In the genomic region with DNA sequence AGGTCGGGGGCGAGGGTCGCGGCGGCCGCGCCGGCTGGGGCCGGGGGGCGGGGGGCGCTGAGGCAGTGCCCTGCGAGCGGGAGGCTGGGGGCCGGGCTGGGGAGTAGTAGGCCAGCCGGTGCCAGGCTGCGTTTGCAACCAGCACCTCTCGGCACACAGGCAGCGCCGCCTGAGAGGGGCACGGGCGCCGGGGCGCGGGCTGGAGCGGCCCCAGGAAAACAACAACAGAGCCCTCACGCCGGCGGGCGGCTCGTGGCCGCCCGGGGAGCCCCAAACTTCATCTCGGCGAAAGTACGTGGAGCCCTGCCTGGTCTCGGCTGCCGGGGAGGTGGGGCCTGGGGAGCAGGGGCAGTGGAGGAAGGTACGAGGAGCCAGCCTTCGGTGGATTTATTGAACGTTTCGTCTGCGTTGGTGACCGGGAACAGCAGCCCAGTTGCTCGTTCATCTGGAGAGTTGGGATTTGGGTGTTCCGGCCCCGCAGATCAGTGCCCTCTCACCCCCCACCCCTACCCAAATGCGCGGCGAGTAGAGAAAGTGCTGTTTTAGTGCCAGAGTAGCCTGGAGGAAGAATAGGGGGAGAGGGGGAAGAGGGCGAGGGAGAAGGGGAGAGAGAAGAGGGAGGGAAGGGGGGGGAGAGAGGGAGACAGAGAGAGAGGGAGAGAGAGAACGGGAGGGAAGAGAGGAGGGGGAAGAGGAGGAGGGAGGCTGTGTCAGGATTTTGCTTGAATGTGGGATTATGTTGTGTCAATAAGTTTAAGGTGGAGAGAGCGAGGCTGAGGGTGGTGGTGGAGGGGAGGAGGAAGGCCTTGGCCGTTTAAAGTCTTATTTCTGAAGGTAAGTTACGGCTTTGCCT, we compare ENCODE assay signal across 8 cellular contexts. TPM values are rescaled to one million over a fixed set of nuclear protein-coding genes. Genes with fewer than 3 reads are reported as not detected.
DNase-seq lines count a peak whose midpoint lies in the region; ATAC-seq, FAIRE-seq and TF ChIP-seq lines count a peak whose summit lies in the region.

No MANE protein-coding gene starts in this region.

- no peaks in the 10 kb centered on the region for H3K27me3 Mint-ChIP-seq in activated CD8-positive, alpha-beta T cell treated with anti-CD3 and anti-CD28 coated beads for 36 hours
- H3K27me3 Mint-ChIP-seq in effector memory CD8-positive, alpha-beta T cell: no peaks in the 10 kb centered on the region

- CTCF ChIA-PET in A549 (lab: Yijun Ruan, JAX): no interaction called here
- CTCF ChIA-PET in activated CD8-positive, alpha-beta T cell treated with anti-CD3 and anti-CD28 coated beads for 36 hours (lab: Charles Lee): interaction anchor here (0.7 to 1.6 kb wide), 4 partner anchors 13 to 252 kb away, joined by 3 to 6 read pairs (median 3); no protein-coding TSS in a partner anchor

- no peak for TF ChIP-seq RAD21 in A549 (conservative IDR thresholded peaks at IDR 0.05 in 1 of 2, IDR thresholded peaks at IDR 0.05 in 1 of 2)

- TF ChIP-seq POLR2A in A549 (IDR thresholded peaks at IDR 0.05; ENCODE audit: low read length): no peak

- H3K4me1 Mint-ChIP-seq in activated CD8-positive, alpha-beta T cell treated with anti-CD3 and anti-CD28 coated beads for 36 hours (ENCODE audit: low read depth): peaks cover 29% of the 10 kb centered on the region
- peaks cover 24 to 39% of the 10 kb centered on the region in 2 donors for H3K4me1 Mint-ChIP-seq in effector memory CD8-positive, alpha-beta T cell (ENCODE audit: low read depth in 2 of 2)

- H3K4me1 ChIP-seq in A549: peaks cover 11% of the 10 kb centered on the region; the same call in 2 of the 3 replicates

- no peaks in the 10 kb centered on the region for H3K9me3 ChIP-seq in A549

- FAIRE-seq in A549 (lab: Jason Lieb, UNC) (no peak), GM18507 (lab: Jason Lieb, UNC) (peak; percentile 48)

- peak overlapping the region; percentile 88 for H3K4me2 ChIP-seq in A549

- H3K4me3 Mint-ChIP-seq in activated CD8-positive, alpha-beta T cell treated with anti-CD3 and anti-CD28 coated beads for 36 hours: peak overlapping the region; percentile 92
- peak overlapping the region; percentile 96 for H3K4me3 Mint-ChIP-seq in effector memory CD8-positive, alpha-beta T cell

- POLR2A ChIA-PET in A549 (lab: Yijun Ruan, JAX): interaction anchor here (0.6 to 1.7 kb wide), 8 partner anchors 11 to 316 kb away, joined by 3 to 19 read pairs (median 6); no protein-coding TSS in a partner anchor
- POLR2A ChIA-PET in activated CD8-positive, alpha-beta T cell treated with anti-CD3 and anti-CD28 coated beads for 36 hours (lab: Charles Lee): interaction anchor here (0.8 to 1.3 kb wide), 6 partner anchors 9 to 1066 kb away, joined by 3 to 7 read pairs (median 4); partner anchors contain the start of genes CIP2A and DZIP3

- intact Hi-C loops in activated CD8-positive, alpha-beta T cell treated with anti-CD3 and anti-CD28 coated beads for 36 hours (cut with micrococcal nuclease): loop anchor here (5.0 kb wide), 1 partner anchor 91 kb away; no protein-coding TSS in a partner anchor

- TF ChIP-seq EP300 in A549 (IDR thresholded peaks at IDR 0.05): no peak

- TF ChIP-seq CTCF in A549 (IDR thresholded peaks at IDR 0.05): no peak
- no peak for TF ChIP-seq CTCF in activated CD8-positive, alpha-beta T cell treated with anti-CD3 and anti-CD28 coated beads for 36 hours (IDR thresholded peaks at IDR 0.05)

- ATAC-seq in A549 (peak; percentile 72 to 73), HG02973 (IDR thresholded peaks at IDR 0.05; ENCODE audit: unreplicated experiment) (peak; percentile 22)
- ATAC-seq in activated CD8-positive, alpha-beta T cell treated with anti-CD3 and anti-CD28 coated beads for 36 hours: peak; percentile 29
- peak; percentile 47 for ATAC-seq in effector memory CD8-positive, alpha-beta T cell (replicated peaks)

- H3K4me3 ChIP-seq in A549: peak overlapping the region; percentile 94

- WGBS in A549 (ENCODE audit: missing lambda C conversion rate): 0% methylated on average over 14 of the region's 54 CpGs

- peak overlapping the region; percentile 95 for H3K27ac Mint-ChIP-seq in activated CD8-positive, alpha-beta T cell treated with anti-CD3 and anti-CD28 coated beads for 36 hours
- peak overlapping the region; percentile 92 to 94 for H3K27ac Mint-ChIP-seq in effector memory CD8-positive, alpha-beta T cell

- H3K9me3 Mint-ChIP-seq in activated CD8-positive, alpha-beta T cell treated with anti-CD3 and anti-CD28 coated beads for 36 hours: no peaks in the 10 kb centered on the region
- no peaks in the 10 kb centered on the region for H3K9me3 Mint-ChIP-seq in effector memory CD8-positive, alpha-beta T cell

- peaks cover 17% of the 10 kb centered on the region for H3K36me3 Mint-ChIP-seq in activated CD8-positive, alpha-beta T cell treated with anti-CD3 and anti-CD28 coated beads for 36 hours (ENCODE audit: low read depth)
- H3K36me3 Mint-ChIP-seq in effector memory CD8-positive, alpha-beta T cell (ENCODE audit: insufficient read depth): peaks cover 14% of the 10 kb centered on the region

- peak in 1 of 2 experiments; percentile 52 for DNase-seq in A549 (ENCODE audit: low read depth in 1 of 2, low spot score in 1 of 2)
- no peak for DNase-seq in GM18507 (ENCODE audit: extremely low spot score, insufficient read length, low read depth)
- DNase-seq in NCI-H524 (lab: John Stamatoyannopoulos, UW): peak; percentile 81
- DNase-seq in activated CD8-positive, alpha-beta T cell treated with anti-CD3 and anti-CD28 coated beads for 36 hours: peak; percentile 61
- peak; percentile 34 to 49 (median 43) for DNase-seq in effector memory CD8-positive, alpha-beta T cell
- DNase-seq in lung microvascular endothelial cell (ENCODE audit: low read depth in 2 of 2): peak; percentile 48 to 57
- peak; percentile 25 for DNase-seq in stimulated activated CD8-positive, alpha-beta memory T cell treated with anti-CD3 and anti-CD28 coated beads, Interleukin-15, amount 100 ng/mL, for 24 hours (ENCODE audit: low read depth)

- H3K27ac ChIP-seq in A549: peak overlapping the region; percentile 76 to 93

TF ChIP-seq in A549, 52 proteins besides CTCF, POLR2A, EP300 and RAD21:
- no peak for TF ChIP-seq JUNB (IDR thresholded peaks at IDR 0.05)
- TF ChIP-seq, protein P1, sequence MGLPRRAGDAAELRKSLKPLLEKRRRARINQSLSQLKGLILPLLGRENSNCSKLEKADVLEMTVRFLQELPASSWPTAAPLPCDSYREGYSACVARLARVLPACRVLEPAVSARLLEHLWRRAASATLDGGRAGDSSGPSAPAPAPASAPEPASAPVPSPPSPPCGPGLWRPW (IDR thresholded peaks at IDR 0.05): no peak
- no peak for TF ChIP-seq GATA3 (IDR thresholded peaks at IDR 0.05; ENCODE audit: borderline replicate concordance)
- TF ChIP-seq MAZ (IDR thresholded peaks at IDR 0.05; ENCODE audit: borderline replicate concordance, low read depth, low read length): 0 out of 2 replicates have a peak, but pooled peaks have one; percentile 26
- no peak for TF ChIP-seq HMGXB4 (CRISPR knock-in tag; IDR thresholded peaks at IDR 0.05; ENCODE audit: borderline replicate concordance)

RNA-seq across cellular contexts. Expression of gene BBX, which starts 0.8 kb away (rescaled TPM):
- polyA plus RNA-seq in A549 (2011; rRNA removed) (55.7 and 62.8 TPM in 2 replicates), A549 (2017; fragmentation: RNase III; extraction: RNeasy Plus Mini Kit Qiagen cat#74134 plus additional on column Dnase treatment) (16.4 to 16.8 TPM (median 16.7 TPM) in 3 replicates)
- polyA plus RNA-seq in A549 (2012; cell fraction: cytosol; rRNA removed): 7.9 and 8.2 TPM in 2 replicates
- 6.4 and 8.8 TPM in 2 replicates for polyA plus RNA-seq in A549 (2012; cell fraction: nucleus; rRNA removed)
- 119 and 120 TPM in 2 replicates for polyA minus RNA-seq in A549 (2011; rRNA and poly(A)+ RNA removed)
- total RNA-seq in activated CD8-positive, alpha-beta T cell treated with anti-CD3 and anti-CD28 coated beads for 36 hours: 10 to 100 TPM; 40.9 to 42.4 TPM
- total RNA-seq in lung microvascular endothelial cell: 28.6 and 31.6 TPM in 2 replicates

Comparison
In these comparisons a context has a peak if more than half of its experiments do, and no peak if none do; other contexts are left out.
1. ATAC-seq: peak in every context shown above with its lines; median percentile 72 in A549; 47 in effector memory CD8-positive, alpha-beta T cell; 29 in activated CD8-positive, alpha-beta T cell treated with anti-CD3 and anti-CD28 coated beads for 36 hours; 22 in HG02973.